Comparison of ENCODE assay signal across 7 cellular contexts in the genomic region with DNA sequence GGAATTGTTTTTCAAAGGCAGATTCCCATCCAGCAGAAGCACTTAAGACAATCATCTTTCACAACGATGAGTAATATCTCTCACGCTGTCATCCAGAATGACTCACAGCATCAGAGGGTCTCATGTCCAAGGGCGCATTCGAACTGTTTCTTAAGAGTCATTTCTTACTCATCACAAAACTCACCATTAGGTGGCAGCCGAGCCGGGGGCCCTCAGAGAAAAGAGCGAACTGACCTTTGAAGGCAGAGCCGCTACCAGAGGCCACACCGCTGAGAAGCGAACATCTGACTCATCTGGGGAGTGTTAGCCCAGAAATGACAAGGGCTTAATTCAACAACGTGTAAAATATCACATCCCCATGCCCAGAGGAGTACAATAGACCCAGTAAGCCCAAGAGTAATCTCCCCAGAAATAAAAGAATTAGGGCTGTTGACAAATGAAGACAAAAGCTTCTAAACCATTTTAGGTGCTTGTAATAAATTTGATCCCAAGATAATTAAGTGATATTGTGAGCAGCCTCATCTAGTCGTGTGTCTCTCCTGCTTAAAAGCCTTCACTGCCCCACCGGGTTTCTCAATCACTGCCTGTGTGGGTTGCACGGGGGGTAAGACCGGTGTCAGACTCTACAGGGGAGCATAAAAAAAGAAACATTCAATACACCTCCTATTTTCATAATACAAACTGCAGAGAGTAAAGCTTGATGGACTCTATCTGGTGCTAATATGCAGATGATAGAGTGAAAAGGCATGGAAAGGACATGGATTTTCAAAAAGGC.
DNase-seq lines count a peak whose midpoint lies in the region; ATAC-seq and TF ChIP-seq lines count a peak whose summit lies in the region.

No MANE protein-coding gene starts in this region.

- H3K79me2 ChIP-seq in OCI-LY1 (ENCODE audit: insufficient read depth, low read length): no peaks in the 10 kb centered on the region

- DNase-seq in activated T-helper 1 cell treated with Interleukin-2 at 50 U/mL for 16 hours (ENCODE audit: low read depth): peak; percentile 30
- peak; percentile 97 for DNase-seq in fibroblast of villous mesenchyme (ENCODE audit: low read depth)
- peak; percentile 57 for DNase-seq in omental fat pad (ENCODE audit: low spot score)
- DNase-seq in testis: peak; percentile 44

- no peaks in the 10 kb centered on the region for H3K9me2 ChIP-seq in OCI-LY1 (ENCODE audit: low read depth, low read length)

- 65 to 67% methylated on average over 15 of the region's 15 CpGs for WGBS in testis, 2 donors

- H3K4me3 ChIP-seq in OCI-LY1 (ENCODE audit: low read depth, low read length, poor library complexity, severe bottlenecking) (no peak overlapping the region), fibroblast of villous mesenchyme (ENCODE audit: low read depth, low read length) (no peak overlapping the region), testis (no peak overlapping the region)

- ATAC-seq in GM18858 (IDR thresholded peaks at IDR 0.05; ENCODE audit: unreplicated experiment): peak; percentile 94
- peak; percentile 96 for ATAC-seq in HG02870 (IDR thresholded peaks at IDR 0.05; ENCODE audit: unreplicated experiment)
- ATAC-seq in omental fat pad (ENCODE audit: low FRiP score): peak; percentile 98

- no peak overlapping the region for H3K4me2 ChIP-seq in OCI-LY1 (ENCODE audit: low read length)

- no peak for TF ChIP-seq POLR2A in testis (IDR thresholded peaks at IDR 0.05)

- H3K9ac ChIP-seq in OCI-LY1 (ENCODE audit: low read length): no peak overlapping the region

- no peaks in the 10 kb centered on the region for H3F3A ChIP-seq in OCI-LY1 (ENCODE audit: insufficient read depth, low read length)

- H3K36me3 ChIP-seq in OCI-LY1 (ENCODE audit: insufficient read depth, low read length) (no peaks in the 10 kb centered on the region), testis (ENCODE audit: low read depth, missing control alignments) (no peaks in the 10 kb centered on the region)

- H4K20me1 ChIP-seq in OCI-LY1 (ENCODE audit: insufficient read depth, low read length): no peaks in the 10 kb centered on the region

- H3K4me1 ChIP-seq in OCI-LY1 (ENCODE audit: insufficient read depth, low read length, severe bottlenecking) (no peaks in the 10 kb centered on the region), testis (peaks cover 12% of the 10 kb centered on the region)

- intact Hi-C loops in testis (cut with DNase I; ENCODE audit: low total_unique reads): no loop called here

- TF ChIP-seq CTCF in OCI-LY1 (IDR thresholded peaks at IDR 0.05; ENCODE audit: low read length) (peak; percentile 70), fibroblast of villous mesenchyme (IDR thresholded peaks at IDR 0.05; ENCODE audit: insufficient read depth, low read depth, low read length) (peak; percentile 68), omental fat pad (IDR thresholded peaks at IDR 0.05) (no peak), testis (IDR thresholded peaks at IDR 0.05) (no peak)

- H3K9me3 ChIP-seq in OCI-LY1 (ENCODE audit: low read length): no peaks in the 10 kb centered on the region
- H3K9me3 ChIP-seq in testis: no peaks in the 10 kb centered on the region

- H2AFZ ChIP-seq in OCI-LY1 (ENCODE audit: low read length): no peak overlapping the region

- no peak overlapping the region for H3K27ac ChIP-seq in OCI-LY1 (ENCODE audit: low read depth, low read length, poor library complexity, severe bottlenecking)
- H3K27ac ChIP-seq in testis: peak overlapping the region; percentile 14 to 69

- H3K27me3 ChIP-seq in OCI-LY1 (ENCODE audit: insufficient read depth, low read length) (no peaks in the 10 kb centered on the region), testis (no peaks in the 10 kb centered on the region)

Comparison
In these comparisons a context has a peak if more than half of its experiments do, and no peak if none do; other contexts are left out.
1. CTCF ChIP-seq: peak in OCI-LY1 (single experiment) and fibroblast of villous mesenchyme (single experiment); none in omental fat pad (0 of 3) and testis (0 of 3).
2. DNase-seq: peak in every context shown above with its lines; median percentile 97 in fibroblast of villous mesenchyme; 57 in omental fat pad; 44 in testis; 30 in activated T-helper 1 cell treated with Interleukin-2 at 50 U/mL for 16 hours.
3. Peak in every context shown above with its lines, with median percentiles within 50 percentile points of each other: ATAC-seq.